12 cellular contexts compared by ENCODE assay signal in genomic region chr4:40990202-40990898, GRCh38.
DNase-seq lines count a peak whose midpoint lies in the region; ATAC-seq, FAIRE-seq and TF ChIP-seq lines count a peak whose summit lies in the region.
"Had no signal": no experiment of that assay in that cellular context is flagged by ENCODE, and none has a peak within 500 bp of the region (broad histone marks: within the 10 kb centered on the region; RNA-seq: fewer than 3 reads in every experiment).

No MANE protein-coding gene starts in this region.

- no peaks in the 10 kb centered on the region for H3K9me3 Mint-ChIP-seq in activated CD4-positive, alpha-beta T cell treated with anti-CD3 and anti-CD28 coated beads for 36 hours (ENCODE audit: low read depth)
- no peaks in the 10 kb centered on the region for H3K9me3 Mint-ChIP-seq in nephron progenitor cell
- H3K9me3 Mint-ChIP-seq: activated naive CD4-positive, alpha-beta T cell treated with anti-CD3 and anti-CD28 coated beads for 36 hours; IgD-negative memory B cell had no signal

- no peak overlapping the region for H3K4me3 ChIP-seq in fibroblast of pulmonary artery (replicated peaks; ENCODE audit: low read depth, low read length)
- no peak overlapping the region for H3K4me3 ChIP-seq in subcutaneous abdominal adipose tissue (ENCODE audit: low read depth in 1 of 5, low read length in 5 of 5)
- H3K4me3 ChIP-seq: uterus had no signal

- H3K27me3 ChIP-seq in subcutaneous abdominal adipose tissue (ENCODE audit: control insufficient read depth in 5 of 5, insufficient read depth in 4 of 5, low read length in 5 of 5): no peaks in the 10 kb centered on the region
- H3K27me3 ChIP-seq: uterus had no signal

- H3K27ac Mint-ChIP-seq in activated CD4-positive, alpha-beta T cell treated with anti-CD3 and anti-CD28 coated beads for 36 hours: no peak overlapping the region
- no peak overlapping the region for H3K27ac Mint-ChIP-seq in nephron progenitor cell
- H3K27ac Mint-ChIP-seq: activated naive CD4-positive, alpha-beta T cell treated with anti-CD3 and anti-CD28 coated beads for 36 hours had no signal

- H3K4me1 ChIP-seq in subcutaneous abdominal adipose tissue (ENCODE audit: control insufficient read depth in 5 of 5, insufficient read depth in 5 of 5, low read length in 5 of 5): peaks cover 2 to 34% (median 19%) of the 10 kb centered on the region in 5 donors

- intact Hi-C loops in activated CD4-positive, alpha-beta T cell treated with anti-CD3 and anti-CD28 coated beads for 36 hours (cut with DNase I, micrococcal nuclease): no loop called here

- no peak overlapping the region for H3K4me3 Mint-ChIP-seq in activated CD4-positive, alpha-beta T cell treated with anti-CD3 and anti-CD28 coated beads for 36 hours
- no peak overlapping the region for H3K4me3 Mint-ChIP-seq in nephron progenitor cell
- H3K4me3 Mint-ChIP-seq: activated naive CD4-positive, alpha-beta T cell treated with anti-CD3 and anti-CD28 coated beads for 36 hours; IgD-negative memory B cell had no signal

- no peak for DNase-seq in activated CD4-positive, alpha-beta T cell treated with anti-CD3 and anti-CD28 coated beads for 36 hours
- no peak for DNase-seq in activated CD4-positive, alpha-beta T cell treated with anti-CD3 and anti-CD28 coated beads for 1 hour
- DNase-seq in RCC 7860 (ENCODE audit: low spot score) (peak; percentile 98), fibroblast of pulmonary artery (ENCODE audit: low read depth) (peak; percentile 97), NCI-H146 treated with DMSO at 0.1 percent for 48 hours (lab: John Stamatoyannopoulos, UW; ENCODE audit: unreplicated experiment) (no peak), nephron progenitor cell (no peak)
- DNase-seq: activated naive CD4-positive, alpha-beta T cell treated with anti-CD3 and anti-CD28 coated beads for 36 hours; uterus had no signal

- peak; percentile 58 for ATAC-seq in activated CD4-positive, alpha-beta T cell treated with anti-CD3 and anti-CD28 coated beads for 36 hours
- no peak for ATAC-seq in HG02870 (IDR thresholded peaks at IDR 0.05; ENCODE audit: unreplicated experiment)

- no peak overlapping the region for H3K9ac ChIP-seq in subcutaneous abdominal adipose tissue (ENCODE audit: low read length in 5 of 5)

- H3K27ac ChIP-seq in subcutaneous abdominal adipose tissue (ENCODE audit: low read depth, low read length): peak overlapping the region; percentile 59
- H3K27ac ChIP-seq: uterus had no signal

- TF ChIP-seq CTCF in fibroblast of pulmonary artery (IDR thresholded peaks at IDR 0.05; ENCODE audit: low read length, missing control alignments) (no peak), nephron progenitor cell (IDR thresholded peaks at IDR 0.05) (no peak)

- H3K4me1 Mint-ChIP-seq in activated CD4-positive, alpha-beta T cell treated with anti-CD3 and anti-CD28 coated beads for 36 hours: no peaks in the 10 kb centered on the region
- peaks cover 27% of the 10 kb centered on the region for H3K4me1 Mint-ChIP-seq in nephron progenitor cell

- peak; percentile 95 for FAIRE-seq in RCC 7860 (lab: Jason Lieb, UNC)
- FAIRE-seq: A204.1 had no signal

- CTCF ChIA-PET in activated CD4-positive, alpha-beta T cell treated with anti-CD3 and anti-CD28 coated beads for 36 hours (lab: Charles Lee): interaction anchor here (1.1 kb wide), 1 partner anchor 11 kb away, joined by 5 read pairs; no protein-coding TSS in a partner anchor

- POLR2A ChIA-PET in activated CD4-positive, alpha-beta T cell treated with anti-CD3 and anti-CD28 coated beads for 36 hours (lab: Charles Lee): no interaction called here

- no peaks in the 10 kb centered on the region for H3K36me3 Mint-ChIP-seq in activated CD4-positive, alpha-beta T cell treated with anti-CD3 and anti-CD28 coated beads for 36 hours (ENCODE audit: low read depth)
- H3K36me3 Mint-ChIP-seq in nephron progenitor cell (ENCODE audit: low read depth): no peaks in the 10 kb centered on the region

- H3K27me3 Mint-ChIP-seq in activated CD4-positive, alpha-beta T cell treated with anti-CD3 and anti-CD28 coated beads for 36 hours: peaks cover 2% of the 10 kb centered on the region
- H3K27me3 Mint-ChIP-seq in nephron progenitor cell (ENCODE audit: low read depth, poor library complexity): no peaks in the 10 kb centered on the region

- H3K36me3 ChIP-seq in subcutaneous abdominal adipose tissue (ENCODE audit: control insufficient read depth in 5 of 5, insufficient read depth in 5 of 5, low read length in 5 of 5): no peaks in the 10 kb centered on the region
- H3K36me3 ChIP-seq: uterus had no signal

- no peaks in the 10 kb centered on the region for H3K9me3 ChIP-seq in subcutaneous abdominal adipose tissue (ENCODE audit: control insufficient read depth in 5 of 5, low read length in 5 of 5)
- H3K9me3 ChIP-seq: uterus had no signal

Comparison
In these comparisons a context has a peak if more than half of its experiments do, and no peak if none do; other contexts are left out.
1. DNase-seq: peak in RCC 7860 (single experiment) and fibroblast of pulmonary artery (single experiment); none in activated CD4-positive, alpha-beta T cell treated with anti-CD3 and anti-CD28 coated beads for 36 hours (single experiment), activated CD4-positive, alpha-beta T cell treated with anti-CD3 and anti-CD28 coated beads for 1 hour (single experiment), NCI-H146 treated with DMSO at 0.1 percent for 48 hours (single experiment) and nephron progenitor cell (single experiment).